Comparison of ENCODE assay signal across 31 cellular contexts in genomic region chr1:79469121-79469520, GRCh38.
"Had no signal": no experiment of that assay in that cellular context is flagged by ENCODE, and none has a peak within 500 bp of the region (broad histone marks: within the 10 kb centered on the region; RNA-seq: fewer than 3 reads in every experiment).

No MANE protein-coding gene starts in this region.

- H3K9me3 ChIP-seq: breast epithelium, gastroesophageal sphincter, ovary, prostate gland, thoracic aorta, uterus had no signal

- H3K9me3 Mint-ChIP-seq: activated CD4-positive, alpha-beta memory T cell treated with anti-CD3 and anti-CD28 coated beads, Interleukin-2, amount 10 ng/mL, durations not matched to agents 7 days and 5 days; activated T-helper 17 cell treated with anti-CD3 and anti-CD28 coated beads, Interleukin-2, amount 50 U/mL, for 72 hours had no signal

- H3K4me1 Mint-ChIP-seq: activated CD4-positive, alpha-beta memory T cell treated with anti-CD3 and anti-CD28 coated beads, Interleukin-2, amount 10 ng/mL, durations not matched to agents 7 days and 5 days; activated CD4-positive, alpha-beta T cell treated with anti-CD3 and anti-CD28 coated beads, Interleukin-2, amount 10 ng/mL, durations not matched to agents 7 days and 5 days; activated T-helper 17 cell treated with anti-CD3 and anti-CD28 coated beads, Interleukin-2, amount 50 U/mL, for 72 hours; mesothelial cell of epicardium; naive B cell had no signal

- FAIRE-seq: endothelial cell of umbilical vein, kidney had no signal

- H3K27ac Mint-ChIP-seq: activated CD4-positive, alpha-beta memory T cell treated with anti-CD3 and anti-CD28 coated beads, Interleukin-2, amount 10 ng/mL, durations not matched to agents 7 days and 5 days; activated CD4-positive, alpha-beta T cell treated with anti-CD3 and anti-CD28 coated beads, Interleukin-2, amount 10 ng/mL, durations not matched to agents 7 days and 5 days; activated T-helper 17 cell treated with anti-CD3 and anti-CD28 coated beads, Interleukin-2, amount 50 U/mL, for 72 hours; mesothelial cell of epicardium; naive B cell; stimulated activated naive CD8-positive, alpha-beta T cell treated with anti-CD3 and anti-CD28 coated beads, Interleukin-15, Interleukin-2, amounts not matched to agents 100 ng/mL and 50 ng/mL, for 24 hours; type B pancreatic cell; WTC11 had no signal

- H3K4me3 ChIP-seq: breast epithelium, gastroesophageal sphincter, ovary, prostate gland, skin epidermis, thoracic aorta, uterus had no signal

- DNase-seq: activated CD4-positive, alpha-beta memory T cell treated with anti-CD3 and anti-CD28 coated beads, Interleukin-2, amount 10 ng/mL, durations not matched to agents 7 days and 5 days; activated CD4-positive, alpha-beta T cell treated with anti-CD3 and anti-CD28 coated beads for 1 hour; activated CD4-positive, alpha-beta T cell treated with anti-CD3 and anti-CD28 coated beads, Interleukin-2, amount 10 ng/mL, durations not matched to agents 7 days and 5 days; activated gamma-delta T cell treated with Interleukin-2 at 50 U/mL for 16 hours; activated naive CD4-positive, alpha-beta T cell treated with anti-CD3 and anti-CD28 coated beads, Interleukin-2, amount 50 U/mL, for 16 hours; activated T-cell treated with anti-CD3 and anti-CD28 coated beads, Interleukin-2, amount 50 U/mL, for 4 hours; amygdala; central memory CD4-positive, alpha-beta T cell; head of caudate nucleus; hippocampal formation; kidney; left colon; mammary epithelial cell; naive B cell; ovary; retina; stimulated activated CD4-positive, alpha-beta T cell treated with anti-CD3 and anti-CD28 coated beads, Interleukin-12 subunit alpha, Interleukin-12 subunit beta, amount 100 ng/mL, for 4 hours; stimulated activated CD4-positive, alpha-beta T cell treated with anti-CD3 and anti-CD28 coated beads, Interleukin-4, amount 100 ng/mL, for 1 hour; uterus had no signal

- H3K36me3 Mint-ChIP-seq: naive B cell, type B pancreatic cell had no signal

- ATAC-seq: activated T-cell treated with anti-CD3 and anti-CD28 coated beads, Interleukin-2, amount 50 U/mL, for 4 hours; activated T-helper 17 cell treated with anti-CD3 and anti-CD28 coated beads, Interleukin-2, amount 50 U/mL, for 72 hours; gastroesophageal sphincter; left colon; sciatic nerve; WTC11 had no signal

- H3K27me3 Mint-ChIP-seq: activated CD4-positive, alpha-beta memory T cell treated with anti-CD3 and anti-CD28 coated beads, Interleukin-2, amount 10 ng/mL, durations not matched to agents 7 days and 5 days; activated CD4-positive, alpha-beta T cell treated with anti-CD3 and anti-CD28 coated beads, Interleukin-2, amount 10 ng/mL, durations not matched to agents 7 days and 5 days; activated T-helper 17 cell treated with anti-CD3 and anti-CD28 coated beads, Interleukin-2, amount 50 U/mL, for 72 hours; naive B cell; stimulated activated naive CD8-positive, alpha-beta T cell treated with anti-CD3 and anti-CD28 coated beads, Interleukin-15, Interleukin-2, amounts not matched to agents 100 ng/mL and 50 ng/mL, for 24 hours; type B pancreatic cell had no signal

- H3K27ac ChIP-seq: breast epithelium, gastroesophageal sphincter, ovary, prostate gland, skin epidermis, thoracic aorta, uterus had no signal

- H3K4me1 ChIP-seq: breast epithelium, gastroesophageal sphincter, prostate gland, uterus had no signal

- H3K27me3 ChIP-seq: breast epithelium, gastroesophageal sphincter, ovary, uterus had no signal

- H3K36me3 ChIP-seq: breast epithelium, gastroesophageal sphincter, ovary, prostate gland, thoracic aorta, uterus had no signal

- H3K4me3 Mint-ChIP-seq: activated CD4-positive, alpha-beta memory T cell treated with anti-CD3 and anti-CD28 coated beads, Interleukin-2, amount 10 ng/mL, durations not matched to agents 7 days and 5 days; activated CD4-positive, alpha-beta T cell treated with anti-CD3 and anti-CD28 coated beads, Interleukin-2, amount 10 ng/mL, durations not matched to agents 7 days and 5 days; activated T-cell treated with anti-CD3 and anti-CD28 coated beads, Interleukin-2, amount 50 U/mL, for 4 hours; activated T-helper 17 cell treated with anti-CD3 and anti-CD28 coated beads, Interleukin-2, amount 50 U/mL, for 72 hours; mesothelial cell of epicardium; naive B cell; stimulated activated naive CD8-positive, alpha-beta T cell treated with anti-CD3 and anti-CD28 coated beads, Interleukin-15, Interleukin-2, amounts not matched to agents 100 ng/mL and 50 ng/mL, for 24 hours; type B pancreatic cell; WTC11 had no signal
